In the genomic region with DNA sequence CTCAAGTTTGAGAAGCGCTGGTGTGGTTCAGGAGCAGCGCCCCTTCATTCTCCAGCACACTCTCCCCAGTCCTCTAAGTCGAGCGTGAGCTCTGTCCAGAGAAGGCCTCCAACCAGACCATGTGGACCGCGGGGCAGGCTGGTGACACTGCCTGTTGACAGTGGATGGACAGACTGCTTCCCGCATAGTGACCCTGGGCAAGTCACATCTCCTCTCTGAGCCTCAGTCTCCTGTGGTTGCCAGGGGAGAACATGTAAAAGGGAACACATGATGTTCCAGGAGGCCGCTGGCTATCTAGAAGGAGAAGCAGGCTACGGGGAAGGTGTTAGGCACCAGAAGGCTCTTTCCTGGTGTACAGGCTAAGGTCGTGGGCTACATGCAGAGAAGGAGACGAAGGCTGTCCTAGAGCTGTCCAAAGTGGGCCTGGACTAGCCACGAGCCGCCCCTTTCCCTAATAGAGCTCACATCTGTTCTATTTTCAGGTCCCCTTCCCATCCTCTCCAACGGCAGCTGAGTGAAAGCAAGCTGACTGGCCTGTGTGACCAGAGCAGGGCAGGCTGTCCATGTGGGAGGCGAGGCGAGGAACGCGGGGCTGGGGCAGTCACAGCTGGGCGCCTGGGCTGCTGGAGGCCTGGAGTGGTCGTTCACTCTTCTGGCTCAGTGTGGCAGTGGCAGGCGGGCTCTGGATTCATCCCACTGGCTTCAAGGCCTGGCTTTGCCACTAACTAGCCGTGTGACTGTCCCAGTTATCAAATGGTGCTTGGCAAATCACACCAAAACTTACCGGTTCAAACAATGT, we compare ENCODE assay signal across 1 cellular context.
TF ChIP-seq lines count a peak whose summit lies in the region.

No MANE protein-coding gene starts in this region.

TF ChIP-seq in endothelial cell of umbilical vein, 7 proteins besides CTCF, POLR2A, EP300 and RAD21:
- TF ChIP-seq JUN (IDR thresholded peaks at IDR 0.05; ENCODE audit: borderline replicate concordance, insufficient read depth, insufficient read length, low read depth) (no peak), EZH2 (IDR thresholded peaks at IDR 0.05; ENCODE audit: borderline replicate concordance, low read depth, low read length, severe bottlenecking) (no peak), MYC (IDR thresholded peaks at IDR 0.05; ENCODE audit: low read depth, low read length) (no peak), GATA2 (IDR thresholded peaks at IDR 0.05; ENCODE audit: insufficient read depth, insufficient read length, low read depth, low read length) (no peak), POLR2AphosphoS5 (IDR thresholded peaks at IDR 0.05; ENCODE audit: insufficient read depth, low read depth, low read length) (no peak), FOS (IDR thresholded peaks at IDR 0.05; ENCODE audit: borderline replicate concordance, insufficient read depth, low read length) (no peak)
- TF ChIP-seq, protein P1, sequence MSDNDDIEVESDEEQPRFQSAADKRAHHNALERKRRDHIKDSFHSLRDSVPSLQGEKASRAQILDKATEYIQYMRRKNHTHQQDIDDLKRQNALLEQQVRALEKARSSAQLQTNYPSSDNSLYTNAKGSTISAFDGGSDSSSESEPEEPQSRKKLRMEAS (IDR thresholded peaks at IDR 0.05; ENCODE audit: insufficient read depth, insufficient read length), result no peak
